ENCODE assay signal across 19 cellular contexts in the genomic region with DNA sequence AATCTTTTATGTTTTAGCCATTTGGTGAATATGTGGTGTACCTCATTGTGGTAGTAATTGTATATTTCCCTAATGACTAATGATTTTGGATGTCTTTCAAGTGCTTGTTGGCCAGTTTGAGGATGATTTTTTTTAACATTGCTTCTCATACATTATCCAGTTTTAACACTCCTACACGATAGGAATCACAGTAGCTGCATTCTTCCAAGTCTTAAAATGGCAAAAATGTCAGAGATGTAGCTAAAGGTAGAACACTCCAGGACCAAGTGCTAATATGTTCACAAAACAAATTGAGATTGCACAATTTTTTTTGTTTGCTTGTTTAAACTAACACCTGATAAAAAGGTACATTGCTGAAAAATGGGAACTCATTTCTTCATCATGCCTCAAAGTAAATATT. TPM values are rescaled to one million over a fixed set of nuclear protein-coding genes. Genes with fewer than 3 reads are reported as not detected.
A peak's percentile ranks its signal among the peaks of the same experiment; 100 is the strongest.
DNase-seq lines count a peak whose midpoint lies in the region; ATAC-seq and TF ChIP-seq lines count a peak whose summit lies in the region.
"Had no signal": no experiment of that assay in that cellular context is flagged by ENCODE, and none has a peak within 500 bp of the region (broad histone marks: within the 10 kb centered on the region; RNA-seq: fewer than 3 reads in every experiment).

No MANE protein-coding gene starts in this region.

- H3K14ac ChIP-seq in IMR-90 (replicated peaks; ENCODE audit: low read depth, low read length): no peak overlapping the region

- WGBS in IMR-90 (ENCODE audit: extremely low coverage in 2 of 2, insufficient read length in 1 of 2), 2 experiments: no CpG with 5 or more reads among the region's 1 CpG

- no peak overlapping the region for H3K4ac ChIP-seq in IMR-90 (ENCODE audit: low read depth, low read length)

- CTCF ChIA-PET in IMR-90 (lab: Yijun Ruan, JAX): no interaction called here
- CTCF ChIA-PET in A673 (lab: Charles Lee): no interaction called here

- no peak overlapping the region for H2BK15ac ChIP-seq in IMR-90 (ENCODE audit: low read depth, low read length)

- H3K4me2 ChIP-seq in IMR-90 (ENCODE audit: low read depth, low read length) (0 out of 2 replicates have a peak overlapping the region, but pooled peaks have one; percentile 4), osteoblast (ENCODE audit: insufficient read depth, low read length) (no peak overlapping the region)

- H3K4me1 ChIP-seq in IMR-90 (ENCODE audit: control insufficient read depth, insufficient read depth, low read length) (peaks cover 2% of the 10 kb centered on the region; the same call in 1 of the 2 replicates), osteoblast (ENCODE audit: insufficient read depth, low read length) (peaks cover 8% of the 10 kb centered on the region), A673 (ENCODE audit: insufficient read depth, low read length, poor library complexity, severe bottlenecking) (peaks cover 7% of the 10 kb centered on the region)

- H3K36me3 ChIP-seq in IMR-90 (ENCODE audit: control insufficient read depth, insufficient read depth, low read length): no peaks in the 10 kb centered on the region; the same call in 1 of the 2 replicates
- no peaks in the 10 kb centered on the region for H3K36me3 ChIP-seq in osteoblast (ENCODE audit: insufficient read depth, low read length)
- no peaks in the 10 kb centered on the region for H3K36me3 ChIP-seq in A673 (ENCODE audit: insufficient read depth, low read length, poor library complexity, severe bottlenecking)
- H3K36me3 ChIP-seq: thyroid gland had no signal

- H3K79me1 ChIP-seq in IMR-90 (ENCODE audit: low read depth in 1 of 2, low read length in 2 of 2): peaks cover 25 to 40% of the 10 kb centered on the region in 2 experiments; a peak in 3 of 4 replicates

- no peak overlapping the region for H2BK5ac ChIP-seq in IMR-90 (ENCODE audit: low read depth, low read length, poor library complexity, severe bottlenecking)

- H3K27ac ChIP-seq in IMR-90 (ENCODE audit: insufficient read depth, low read length) (no peak overlapping the region), osteoblast (ENCODE audit: low read depth, low read length) (no peak overlapping the region), A673 (ENCODE audit: low read depth, low read length, poor library complexity, severe bottlenecking) (no peak overlapping the region)
- H3K27ac ChIP-seq: cardiac muscle cell, thyroid gland had no signal

- no peak overlapping the region for H2AK9ac ChIP-seq in IMR-90 (replicated peaks; ENCODE audit: low read depth, low read length, poor library complexity)

- H4K91ac ChIP-seq in IMR-90 (ENCODE audit: insufficient read depth, low read depth, low read length): no peak overlapping the region

- H3K9ac ChIP-seq in IMR-90 (ENCODE audit: low read depth, low read length): no peak overlapping the region

- H3K4me3 ChIP-seq in IMR-90 (ENCODE audit: insufficient read depth, low read depth, low read length) (no peak overlapping the region), cardiac fibroblast (replicated peaks in 1 of 2; ENCODE audit: low read depth in 2 of 2, low read length in 2 of 2) (no peak overlapping the region), osteoblast (ENCODE audit: insufficient read depth, low read length) (no peak overlapping the region), A673 (ENCODE audit: low read depth, low read length, poor library complexity, severe bottlenecking) (no peak overlapping the region)
- H3K4me3 ChIP-seq: cardiac muscle cell, thyroid gland had no signal

- no peaks in the 10 kb centered on the region for H3K27me3 ChIP-seq in IMR-90 (ENCODE audit: control insufficient read depth, insufficient read depth, low read length)
- H3K27me3 ChIP-seq in osteoblast (ENCODE audit: insufficient read depth, low read length): no peaks in the 10 kb centered on the region
- no peaks in the 10 kb centered on the region for H3K27me3 ChIP-seq in A673 (replicated peaks; ENCODE audit: insufficient read depth, low read depth, low read length, poor library complexity)
- H3K27me3 ChIP-seq: cardiac muscle cell, thyroid gland had no signal

- intact Hi-C loops in IMR-90 (cut with micrococcal nuclease) (no loop called here), A673 (cut with micrococcal nuclease; ENCODE audit: unreplicated experiment) (no loop called here)

- H4K8ac ChIP-seq in IMR-90 (ENCODE audit: low read depth in 2 of 2, low read length in 2 of 2): no peak overlapping the region

- H4K5ac ChIP-seq in IMR-90 (ENCODE audit: low read depth, low read length): no peak overlapping the region

- POLR2A ChIA-PET in IMR-90 (lab: Charles Lee; ENCODE audit: unreplicated experiment): no interaction called here
- POLR2A ChIA-PET in A673 (lab: Charles Lee; ENCODE audit: low non-redundant PET): no interaction called here

- TF ChIP-seq CTCF in IMR-90 (conservative IDR thresholded peaks at IDR 0.05; ENCODE audit: low read depth, low read length) (no peak), cardiac fibroblast (IDR thresholded peaks at IDR 0.05; ENCODE audit: low read depth, low read length) (no peak), osteoblast (IDR thresholded peaks at IDR 0.05; ENCODE audit: extremely low read depth, low read depth, low read length) (no peak), A673 (conservative IDR thresholded peaks at IDR 0.05; ENCODE audit: low read depth, low read length) (no peak)

- BruUV-seq in IMR-90 (replicated peaks; lab: Mats Ljungman, UMichigan) (no TSS peak), A673 (replicated peaks; lab: Mats Ljungman, UMichigan) (no TSS peak)

- TF ChIP-seq POLR2A in IMR-90 (IDR thresholded peaks at IDR 0.05; ENCODE audit: low read depth, low read length): no peak

- H3K18ac ChIP-seq in IMR-90 (ENCODE audit: low read depth, low read length): no peak overlapping the region

- DNase-seq in AG08395 (ENCODE audit: low spot score) (peak; percentile 31), IMR-90 (peak; percentile 67), cardiac fibroblast (ENCODE audit: low read depth in 2 of 2) (peak; percentile 27 to 59), left lobe of liver (ENCODE audit: low spot score) (no peak), osteoblast (ENCODE audit: insufficient read length, low spot score, missing footprints) (no peak), ACHN (no peak), A673 (ENCODE audit: low spot score) (no peak)
- DNase-seq: activated B cell treated with CpG ODN at 0.5 μM for 24 hours; activated CD8-positive, alpha-beta T cell treated with anti-CD3 and anti-CD28 coated beads, Interleukin-2, amount 10 ng/mL, durations not matched to agents 7 days and 5 days; activated naive CD8-positive, alpha-beta T cell treated with anti-CD3 and anti-CD28 coated beads for 36 hours; DND-41; H7; Karpas-422; T-helper 17 cell; thyroid gland had no signal

- no peak overlapping the region for H3K23ac ChIP-seq in IMR-90 (ENCODE audit: low read depth, low read length)

- no peak overlapping the region for H2AFZ ChIP-seq in IMR-90 (replicated peaks; ENCODE audit: low read length, poor library complexity)
- no peak overlapping the region for H2AFZ ChIP-seq in osteoblast (ENCODE audit: low read length)

- H4K20me1 ChIP-seq in IMR-90 (ENCODE audit: insufficient read depth, low read length) (peaks cover 38% of the 10 kb centered on the region), osteoblast (ENCODE audit: insufficient read depth, low read length) (peaks cover 37% of the 10 kb centered on the region)

- H2BK120ac ChIP-seq in IMR-90 (ENCODE audit: low read depth, low read length): no peak overlapping the region

- H3K9me3 ChIP-seq in IMR-90 (ENCODE audit: control insufficient read depth, insufficient read depth, low read length) (no peaks in the 10 kb centered on the region), osteoblast (ENCODE audit: low read depth, low read length) (no peaks in the 10 kb centered on the region), A673 (ENCODE audit: low read depth, low read length, poor library complexity, severe bottlenecking) (peaks cover 13% of the 10 kb centered on the region)
- H3K9me3 ChIP-seq: thyroid gland had no signal

- peak; percentile 40 for ATAC-seq in IMR-90 (ENCODE audit: low read depth)
- ATAC-seq in left lobe of liver: peak; percentile 57
- ATAC-seq in HG02678 (IDR thresholded peaks at IDR 0.05; ENCODE audit: unreplicated experiment): no peak
- ATAC-seq: activated CD8-positive, alpha-beta T cell treated with anti-CD3 and anti-CD28 coated beads, Interleukin-2, amount 10 ng/mL, durations not matched to agents 7 days and 5 days; esophagus mucosa; stimulated activated effector memory CD8-positive, alpha-beta T cell treated with anti-CD3 and anti-CD28 coated beads, Interleukin-12 subunit alpha, Interleukin-12 subunit beta, amount 100 ng/mL, for 72 hours; T-helper 17 cell had no signal

- dilution Hi-C loops in IMR-90 (cut with HindIII; ENCODE audit: low sequenced_read_pairs, unreplicated experiment): no loop called here

- in situ Hi-C loops in IMR-90 (cut with MboI; ENCODE audit: low sequenced_read_pairs): no loop called here
- in situ Hi-C loops in ACHN (cut with HindIII; ENCODE audit: low pct_ligation_motif_present, low pct_unique_long_range_greater_than_20kb, low sequenced_read_pairs): no loop called here

- H2BK20ac ChIP-seq in IMR-90 (ENCODE audit: low read depth, low read length): no peak overlapping the region

- TF ChIP-seq RAD21 in IMR-90 (IDR thresholded peaks at IDR 0.05; ENCODE audit: low read length): no peak

- H3K79me2 ChIP-seq in osteoblast (ENCODE audit: insufficient read depth, low read length): peaks cover 92% of the 10 kb centered on the region

- no peak overlapping the region for H3K56ac ChIP-seq in IMR-90 (ENCODE audit: extremely low read depth, insufficient read depth, low read length)

- no peak overlapping the region for H2AK5ac ChIP-seq in IMR-90 (ENCODE audit: low read depth, low read length)

- peaks cover 2% of the 10 kb centered on the region; the same call in 1 of the 2 replicates for H3K9me1 ChIP-seq in IMR-90 (ENCODE audit: insufficient read depth, low read length)

TF ChIP-seq in IMR-90, 13 proteins besides CTCF, POLR2A, EP300 and RAD21 (continues in another document):
- TF ChIP-seq MXI1 (IDR thresholded peaks at IDR 0.05; ENCODE audit: borderline replicate concordance, low read depth, low read length): no peak
- TF ChIP-seq, protein P1, sequence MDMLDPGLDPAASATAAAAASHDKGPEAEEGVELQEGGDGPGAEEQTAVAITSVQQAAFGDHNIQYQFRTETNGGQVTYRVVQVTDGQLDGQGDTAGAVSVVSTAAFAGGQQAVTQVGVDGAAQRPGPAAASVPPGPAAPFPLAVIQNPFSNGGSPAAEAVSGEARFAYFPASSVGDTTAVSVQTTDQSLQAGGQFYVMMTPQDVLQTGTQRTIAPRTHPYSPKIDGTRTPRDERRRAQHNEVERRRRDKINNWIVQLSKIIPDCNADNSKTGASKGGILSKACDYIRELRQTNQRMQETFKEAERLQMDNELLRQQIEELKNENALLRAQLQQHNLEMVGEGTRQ (IDR thresholded peaks at IDR 0.05; ENCODE audit: low read depth, low read length): no peak
- TF ChIP-seq CEBPB (IDR thresholded peaks at IDR 0.05; ENCODE audit: low read depth, low read length): peak; percentile 60
- TF ChIP-seq FOS (IDR thresholded peaks at IDR 0.05; ENCODE audit: low read depth, low read length): no peak

RNA-seq across cellular contexts. Expression of a gene that starts 11.7 kb away (rescaled TPM):
- total RNA-seq in IMR-90 (2012; rRNA removed) (23.3 and 30.8 TPM in 2 replicates), left lobe of liver (17.2 TPM), osteoblast (55.1 and 56.1 TPM in 2 replicates), A673 (2021) (27.5 and 27.6 TPM in 2 replicates)
- 7.2 and 9.3 TPM in 2 replicates for polyA plus RNA-seq in IMR-90 (2012; rRNA removed)
- 1.8 and 2.7 TPM in 2 replicates for polyA plus RNA-seq in IMR-90 (2012; cell fraction: cytosol; rRNA removed)
- 1.2 and 16.3 TPM in 2 replicates for polyA plus RNA-seq in IMR-90 (2012; cell fraction: nucleus; rRNA removed; ENCODE audit: low replicate concordance)

Comparison
In these comparisons a context has a peak if more than half of its experiments do, and no peak if none do; other contexts are left out.
1. DNase-seq: peak in AG08395 (single experiment), IMR-90 (single experiment) and cardiac fibroblast (2 of 2); none in left lobe of liver (single experiment), osteoblast (single experiment), ACHN (single experiment) and A673 (single experiment).